18 cellular contexts compared by ENCODE assay signal in the genomic region with DNA sequence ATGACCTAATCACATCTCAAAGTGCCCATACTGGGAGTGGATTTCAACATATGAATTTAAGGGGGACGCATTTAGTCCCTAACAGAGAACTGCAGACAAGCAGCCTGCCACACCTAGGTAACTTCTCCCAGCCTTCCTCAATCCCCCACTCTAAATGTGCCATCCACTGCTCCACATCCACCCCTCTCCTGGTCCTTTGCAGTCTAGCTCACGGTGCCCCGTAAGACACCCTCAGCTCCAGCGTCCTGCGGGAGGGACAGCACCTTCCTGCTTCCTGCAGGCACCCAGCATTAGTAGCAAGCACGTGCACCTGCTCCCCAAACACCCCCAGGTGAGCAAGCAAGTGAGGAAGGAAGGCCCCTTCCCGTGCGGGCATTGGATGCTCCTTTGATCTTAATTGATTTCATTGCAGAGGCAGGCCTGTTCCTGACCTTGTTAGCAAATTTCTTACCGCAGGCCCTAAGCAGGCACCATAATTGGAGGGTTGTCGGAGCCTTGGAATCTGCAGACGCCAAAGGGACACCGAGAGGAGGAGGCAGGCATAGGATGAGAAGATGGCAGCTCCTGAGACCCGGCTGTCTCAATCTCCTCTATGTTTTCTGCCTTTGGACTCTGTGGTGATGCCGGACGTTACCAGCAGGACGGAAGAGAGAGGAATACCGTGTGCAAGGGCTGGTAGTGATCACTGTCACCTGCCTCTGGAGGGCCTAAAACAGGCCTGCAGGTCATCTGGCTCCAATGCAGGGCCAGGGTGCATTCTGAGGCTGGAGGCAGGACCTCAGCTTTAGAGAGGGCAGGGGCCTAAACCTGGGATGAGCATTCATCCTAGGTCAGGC.
"Had no signal": no experiment of that assay in that cellular context is flagged by ENCODE, and none has a peak within 500 bp of the region (broad histone marks: within the 10 kb centered on the region; RNA-seq: fewer than 3 reads in every experiment).

No MANE protein-coding gene starts in this region.

- H3K27ac ChIP-seq: epithelial cell of prostate, foreskin keratinocyte, lower lobe of right lung, SK-N-MC, upper lobe of left lung had no signal

- DNase-seq: activated B cell treated with CpG ODN at 0.5 μM for 24 hours; activated CD4-positive, alpha-beta memory T cell treated with anti-CD3 and anti-CD28 coated beads for 36 hours; activated CD4-positive, alpha-beta T cell treated with anti-CD3 and anti-CD28 coated beads for 4 hours; activated gamma-delta T cell treated with Interleukin-2 at 50 U/mL for 16 hours; activated T-cell treated with anti-CD3 and anti-CD28 coated beads, Interleukin-2, amount 50 U/mL, for 72 hours; dermis blood vessel endothelial cell; foreskin keratinocyte; glutamatergic neuron; hippocampal formation; lower lobe of right lung; stimulated activated CD4-positive, alpha-beta T cell treated with anti-CD3 and anti-CD28 coated beads, Interleukin-2, amount 100 ng/mL, for 48 hours; stimulated activated naive CD8-positive, alpha-beta T cell treated with anti-CD3 and anti-CD28 coated beads, Interleukin-15, amount 100 ng/mL, for 72 hours; upper lobe of left lung had no signal

- H3K27me3 ChIP-seq: foreskin keratinocyte, upper lobe of left lung had no signal

- H3K36me3 ChIP-seq: lower lobe of right lung, upper lobe of left lung had no signal

- H3K4me1 ChIP-seq: foreskin keratinocyte, lower lobe of right lung, upper lobe of left lung had no signal

- H3K4me3 ChIP-seq: lower lobe of right lung, SK-N-MC, upper lobe of left lung had no signal

- ATAC-seq: activated naive CD4-positive, alpha-beta T cell treated with anti-CD3 and anti-CD28 coated beads, Interleukin-2, amount 50 U/mL, for 72 hours; activated T-cell treated with anti-CD3 and anti-CD28 coated beads, Interleukin-2, amount 50 U/mL, for 72 hours; foreskin keratinocyte; left colon; lower lobe of right lung; natural killer cell treated with Interleukin-12 subunit alpha and Interleukin-12 subunit beta and Interleukin-15 and Interleukin-18, amount 100 ng/mL, for 72 hours; stimulated activated naive CD8-positive, alpha-beta T cell treated with anti-CD3 and anti-CD28 coated beads, Interleukin-15, amount 100 ng/mL, for 72 hours had no signal

- H3K9me3 ChIP-seq: lower lobe of right lung, upper lobe of left lung had no signal
